9 cellular contexts compared by ENCODE assay signal in genomic region chr1:151309851-151310323, GRCh38. TPM values are rescaled to one million over a fixed set of nuclear protein-coding genes. Genes with fewer than 3 reads are reported as not detected.
A peak's percentile ranks its signal among the peaks of the same experiment; 100 is the strongest.
DNase-seq lines count a peak whose midpoint lies in the region; ATAC-seq and TF ChIP-seq lines count a peak whose summit lies in the region.
"Had no signal": no experiment of that assay in that cellular context is flagged by ENCODE, and none has a peak within 500 bp of the region (broad histone marks: within the 10 kb centered on the region; RNA-seq: fewer than 3 reads in every experiment).

No MANE protein-coding gene starts in this region.

- H3K27me3 ChIP-seq in mesenchymal stem cell (ENCODE audit: control insufficient read depth in 1 of 2, insufficient read depth in 1 of 2, low read length in 2 of 2) (no peaks in the 10 kb centered on the region), upper lobe of left lung (no peaks in the 10 kb centered on the region)

- H3K27ac ChIP-seq in mesenchymal stem cell (ENCODE audit: low read length, poor library complexity, severe bottlenecking) (peak overlapping the region; percentile 78), upper lobe of left lung (peak overlapping the region; percentile 16 to 55 (median 28))

- DNase-seq in activated naive CD4-positive, alpha-beta T cell treated with anti-CD3 and anti-CD28 coated beads, Interleukin-2, amount 50 U/mL, for 72 hours (ENCODE audit: low spot score in 2 of 2): no peak
- DNase-seq in effector memory CD8-positive, alpha-beta T cell: no peak
- DNase-seq in mesenchymal stem cell: peak; percentile 94
- DNase-seq in upper lobe of left lung: peak in 1 of 2 donors; percentile 32
- no peak for DNase-seq in mucosa of descending colon
- DNase-seq in mucosa of gallbladder (ENCODE audit: low spot score): no peak
- DNase-seq: amygdala had no signal

- no peak overlapping the region for H2AFZ ChIP-seq in mesenchymal stem cell (ENCODE audit: low read depth, low read length)

- no peak overlapping the region for H2BK12ac ChIP-seq in mesenchymal stem cell (ENCODE audit: low read length in 2 of 2)

- peaks cover 27% of the 10 kb centered on the region for H3K79me1 ChIP-seq in mesenchymal stem cell (replicated peaks; ENCODE audit: low read length, poor library complexity, severe bottlenecking)

- H3K4ac ChIP-seq in mesenchymal stem cell (ENCODE audit: low read depth in 1 of 2, low read length in 2 of 2): no peak overlapping the region

- no peak overlapping the region for H4K8ac ChIP-seq in mesenchymal stem cell (ENCODE audit: low read length)

- H3K27ac Mint-ChIP-seq in activated naive CD4-positive, alpha-beta T cell treated with anti-CD3 and anti-CD28 coated beads, Interleukin-2, amount 50 U/mL, for 24 hours: peak overlapping the region; percentile 51
- H3K27ac Mint-ChIP-seq in activated naive CD4-positive, alpha-beta T cell treated with anti-CD3 and anti-CD28 coated beads, Interleukin-2, amount 50 U/mL, for 72 hours: peak overlapping the region in 1 of 2 donors; percentile 90
- H3K27ac Mint-ChIP-seq in effector memory CD8-positive, alpha-beta T cell: peak overlapping the region; percentile 41 to 88

- WGBS in mesenchymal stem cell: 49% methylated on average over 6 of the region's 6 CpGs
- 76 to 77% methylated on average over 6 of the region's 6 CpGs for WGBS in upper lobe of left lung, 2 donors

- TF ChIP-seq POLR2A in upper lobe of left lung (IDR thresholded peaks at IDR 0.05): no peak

- H3K9me3 Mint-ChIP-seq in activated naive CD4-positive, alpha-beta T cell treated with anti-CD3 and anti-CD28 coated beads, Interleukin-2, amount 50 U/mL, for 24 hours: no peaks in the 10 kb centered on the region
- H3K9me3 Mint-ChIP-seq in activated naive CD4-positive, alpha-beta T cell treated with anti-CD3 and anti-CD28 coated beads, Interleukin-2, amount 50 U/mL, for 72 hours: no peaks in the 10 kb centered on the region
- H3K9me3 Mint-ChIP-seq in effector memory CD8-positive, alpha-beta T cell: no peaks in the 10 kb centered on the region

- no peak overlapping the region for H3K23ac ChIP-seq in mesenchymal stem cell (ENCODE audit: low read length in 2 of 2)

- no peak overlapping the region for H2BK5ac ChIP-seq in mesenchymal stem cell (ENCODE audit: low read depth, low read length, poor library complexity, severe bottlenecking)

- ATAC-seq in activated naive CD4-positive, alpha-beta T cell treated with anti-CD3 and anti-CD28 coated beads, Interleukin-2, amount 50 U/mL, for 72 hours: no peak
- ATAC-seq in effector memory CD8-positive, alpha-beta T cell (replicated peaks): no peak
- peak in 1 of 2 donors; percentile 67 for ATAC-seq in upper lobe of left lung (ENCODE audit: low FRiP score in 2 of 2)
- ATAC-seq in mucosa of descending colon: no peak
- ATAC-seq in GM18868 (IDR thresholded peaks at IDR 0.05; ENCODE audit: unreplicated experiment): no peak

- H3K9me3 ChIP-seq in mesenchymal stem cell (ENCODE audit: control insufficient read depth, low read length): no peaks in the 10 kb centered on the region
- no peaks in the 10 kb centered on the region for H3K9me3 ChIP-seq in upper lobe of left lung
- H3K9me3 ChIP-seq in mucosa of descending colon: no peaks in the 10 kb centered on the region

- H3K4me3 Mint-ChIP-seq in activated naive CD4-positive, alpha-beta T cell treated with anti-CD3 and anti-CD28 coated beads, Interleukin-2, amount 50 U/mL, for 24 hours: no peak overlapping the region
- no peak overlapping the region for H3K4me3 Mint-ChIP-seq in effector memory CD8-positive, alpha-beta T cell

- intact Hi-C loops in mucosa of descending colon (cut with DNase I, micrococcal nuclease): no loop called here

- H3K4me1 ChIP-seq in mesenchymal stem cell (ENCODE audit: control insufficient read depth, insufficient read depth, low read depth, low read length): peaks cover 30% of the 10 kb centered on the region
- peaks cover 36 to 55% (median 38%) of the 10 kb centered on the region in 4 donors for H3K4me1 ChIP-seq in upper lobe of left lung
- H3K4me1 ChIP-seq in mucosa of descending colon (ENCODE audit: low read depth): peaks cover 7% of the 10 kb centered on the region

- H3K36me3 ChIP-seq in mesenchymal stem cell (ENCODE audit: control insufficient read depth in 1 of 2, insufficient read depth in 2 of 2, low read depth in 1 of 2, low read length in 2 of 2) (peaks cover 30 to 57% of the 10 kb centered on the region in 2 experiments), upper lobe of left lung (peaks cover 38 to 91% (median 53%) of the 10 kb centered on the region in 4 donors), mucosa of descending colon (ENCODE audit: low read depth) (peaks cover 11% of the 10 kb centered on the region)

- H3K14ac ChIP-seq in mesenchymal stem cell (ENCODE audit: low read length in 2 of 2): no peak overlapping the region

- H3K18ac ChIP-seq in mesenchymal stem cell (ENCODE audit: low read depth in 1 of 2, low read length in 2 of 2): no peak overlapping the region

- H3K4me1 Mint-ChIP-seq in activated naive CD4-positive, alpha-beta T cell treated with anti-CD3 and anti-CD28 coated beads, Interleukin-2, amount 50 U/mL, for 24 hours: peaks cover 46% of the 10 kb centered on the region
- peaks cover 28 to 38% of the 10 kb centered on the region in 2 donors for H3K4me1 Mint-ChIP-seq in effector memory CD8-positive, alpha-beta T cell (ENCODE audit: low read depth in 2 of 2)

- TF ChIP-seq EP300 in upper lobe of left lung (IDR thresholded peaks at IDR 0.05): no peak

- H3K36me3 Mint-ChIP-seq in activated naive CD4-positive, alpha-beta T cell treated with anti-CD3 and anti-CD28 coated beads, Interleukin-2, amount 50 U/mL, for 24 hours: peaks cover 11% of the 10 kb centered on the region
- H3K36me3 Mint-ChIP-seq in activated naive CD4-positive, alpha-beta T cell treated with anti-CD3 and anti-CD28 coated beads, Interleukin-2, amount 50 U/mL, for 72 hours: peaks cover 10 to 16% of the 10 kb centered on the region in 2 donors
- peaks cover 31% of the 10 kb centered on the region for H3K36me3 Mint-ChIP-seq in effector memory CD8-positive, alpha-beta T cell (ENCODE audit: insufficient read depth)

- TF ChIP-seq CTCF in upper lobe of left lung (IDR thresholded peaks at IDR 0.05) (no peak), mucosa of descending colon (IDR thresholded peaks at IDR 0.05) (no peak)

- H4K91ac ChIP-seq in mesenchymal stem cell (ENCODE audit: low read length): no peak overlapping the region

- no peaks in the 10 kb centered on the region for H3K27me3 Mint-ChIP-seq in activated naive CD4-positive, alpha-beta T cell treated with anti-CD3 and anti-CD28 coated beads, Interleukin-2, amount 50 U/mL, for 24 hours
- no peaks in the 10 kb centered on the region for H3K27me3 Mint-ChIP-seq in effector memory CD8-positive, alpha-beta T cell

- peak overlapping the region in 1 of 2 experiments; percentile 30 for H3K4me3 ChIP-seq in mesenchymal stem cell (ENCODE audit: insufficient read depth in 1 of 2, low read depth in 1 of 2, low read length in 2 of 2)
- no peak overlapping the region for H3K4me3 ChIP-seq in upper lobe of left lung
- no peak overlapping the region for H3K4me3 ChIP-seq in mucosa of descending colon

- H3K4me2 ChIP-seq in mesenchymal stem cell (ENCODE audit: low read length, poor library complexity, severe bottlenecking): peak overlapping the region; percentile 11

- no peak overlapping the region for H2BK120ac ChIP-seq in mesenchymal stem cell (ENCODE audit: low read depth, low read length)

- peak overlapping the region; percentile 73 for H3K9ac ChIP-seq in mesenchymal stem cell (ENCODE audit: low read length)

- H2BK15ac ChIP-seq in mesenchymal stem cell (ENCODE audit: low read depth, poor library complexity, severe bottlenecking): no peak overlapping the region

- peak overlapping the region; percentile 21 for H2AK5ac ChIP-seq in mesenchymal stem cell (ENCODE audit: low read length, severe bottlenecking)

RNA-seq across cellular contexts. Expression of gene PI4KB, which starts 17.3 kb away (rescaled TPM):
- total RNA-seq in activated naive CD4-positive, alpha-beta T cell treated with anti-CD3 and anti-CD28 coated beads, Interleukin-2, amount 50 U/mL, for 72 hours: 10 to 100 TPM; 55.0 to 75.3 TPM
- 36.1 TPM for polyA plus RNA-seq in mesenchymal stem cell (2013, experiment 1 of 2)
- 36.1 TPM for polyA plus RNA-seq in mesenchymal stem cell (2013, experiment 2 of 2)
- total RNA-seq in upper lobe of left lung: 100 to 1,000 TPM in 1 of 6 donors, 10 to 100 TPM in 5; 41.3 to 127 (median 64.0) TPM
- total RNA-seq in mucosa of descending colon: 10 to 100 TPM; 57.9 to 77.2 (median 58.9) TPM
- total RNA-seq in mucosa of gallbladder: 71.4 TPM

RNA-seq across cellular contexts. Expression of gene ZNF687, which starts 27.8 kb away (rescaled TPM):
- 10 to 100 TPM; 28.0 to 29.0 TPM for total RNA-seq in activated naive CD4-positive, alpha-beta T cell treated with anti-CD3 and anti-CD28 coated beads, Interleukin-2, amount 50 U/mL, for 72 hours
- 10.8 TPM for polyA plus RNA-seq in mesenchymal stem cell (2013, experiment 1 of 2)
- polyA plus RNA-seq in mesenchymal stem cell (2013, experiment 2 of 2): 10.8 TPM
- total RNA-seq in upper lobe of left lung (10 to 100 TPM; 17.4 to 50.3 (median 27.2) TPM), mucosa of descending colon (10 to 100 TPM; 22.6 to 31.8 (median 29.7) TPM), mucosa of gallbladder (40.4 TPM)

RNA-seq across cellular contexts. Expression of gene RFX5, which starts 37.2 kb away (rescaled TPM):
- 10 to 100 TPM; 56.9 to 61.3 TPM for total RNA-seq in activated naive CD4-positive, alpha-beta T cell treated with anti-CD3 and anti-CD28 coated beads, Interleukin-2, amount 50 U/mL, for 72 hours
- polyA plus RNA-seq in mesenchymal stem cell (2013, experiment 1 of 2): 31.1 TPM
- 32.1 TPM for polyA plus RNA-seq in mesenchymal stem cell (2013, experiment 2 of 2)
- total RNA-seq in upper lobe of left lung (10 to 100 TPM; 31.5 to 55.5 (median 43.2) TPM), mucosa of descending colon (10 to 100 TPM; 20.5 to 45.3 (median 31.8) TPM), mucosa of gallbladder (50.9 TPM)

RNA-seq across cellular contexts. Expression of gene PSMD4, which starts 55.4 kb away (rescaled TPM):
- 100 to 1,000 TPM; 185 to 189 TPM for total RNA-seq in activated naive CD4-positive, alpha-beta T cell treated with anti-CD3 and anti-CD28 coated beads, Interleukin-2, amount 50 U/mL, for 72 hours
- polyA plus RNA-seq in mesenchymal stem cell (2013, experiment 1 of 2): 136 TPM
- 139 TPM for polyA plus RNA-seq in mesenchymal stem cell (2013, experiment 2 of 2)
- total RNA-seq in upper lobe of left lung: 100 to 1,000 TPM; 102 to 132 (median 119) TPM
- 100 to 1,000 TPM in 1 of 3 donors, 10 to 100 TPM in 2; 90.2 to 150 (median 95.1) TPM for total RNA-seq in mucosa of descending colon
- 125 TPM for total RNA-seq in mucosa of gallbladder
